Comparison of ENCODE assay signal across 17 cellular contexts in genomic region chr9:126877418-126877817, GRCh38.
"Had no signal": no experiment of that assay in that cellular context is flagged by ENCODE, and none has a peak within 500 bp of the region (broad histone marks: within the 10 kb centered on the region; RNA-seq: fewer than 3 reads in every experiment).

No MANE protein-coding gene starts in this region.

- H3K27ac ChIP-seq: brain microvascular endothelial cell, esophagus squamous epithelium, lower lobe of right lung, SJCRH30, suprapubic skin, WERI-Rb-1 had no signal

- ATAC-seq: activated T-cell treated with anti-CD3 and anti-CD28 coated beads, Interleukin-2, amount 50 U/mL, for 4 hours; left cardiac atrium; lower lobe of right lung; stimulated activated naive CD8-positive, alpha-beta T cell treated with anti-CD3 and anti-CD28 coated beads, Interleukin-15, Interleukin-2, amounts not matched to agents 100 U/mL and 50 U/mL, for 24 hours had no signal

- DNase-seq: activated CD4-positive, alpha-beta T cell treated with anti-CD3 and anti-CD28 coated beads for 48 hours; activated naive CD4-positive, alpha-beta T cell treated with Interleukin-2 at 50 U/mL for 16 hours; activated T-cell treated with anti-CD3 and anti-CD28 coated beads, Interleukin-2, amount 50 U/mL, for 4 hours; amygdala; brain microvascular endothelial cell; dorsolateral prefrontal cortex; esophagus squamous epithelium; foreskin fibroblast; left cardiac atrium; lower lobe of right lung; midbrain; naive B cell; SJCRH30; stimulated activated CD4-positive, alpha-beta T cell treated with anti-CD3 and anti-CD28 coated beads, Interleukin-12 subunit alpha, Interleukin-12 subunit beta, amount 100 ng/mL, for 4 hours; stimulated activated naive CD8-positive, alpha-beta T cell treated with anti-CD3 and anti-CD28 coated beads, Interleukin-15, Interleukin-2, amounts not matched to agents 100 U/mL and 50 U/mL, for 24 hours; WERI-Rb-1 had no signal

- H3K9me3 ChIP-seq: esophagus squamous epithelium, lower lobe of right lung, SJCRH30, suprapubic skin had no signal

- H3K4me3 Mint-ChIP-seq: activated T-cell treated with anti-CD3 and anti-CD28 coated beads, Interleukin-2, amount 50 U/mL, for 4 hours; naive B cell had no signal

- H3K9me3 Mint-ChIP-seq: activated T-cell treated with anti-CD3 and anti-CD28 coated beads, Interleukin-2, amount 50 U/mL, for 4 hours; naive B cell had no signal

- H3K27me3 Mint-ChIP-seq: naive B cell had no signal

- H3K4me3 ChIP-seq: dorsolateral prefrontal cortex, esophagus squamous epithelium, lower lobe of right lung, SJCRH30, suprapubic skin had no signal

- H3K4me1 ChIP-seq: SJCRH30, suprapubic skin had no signal

- H3K27me3 ChIP-seq: brain microvascular endothelial cell, dorsolateral prefrontal cortex, esophagus squamous epithelium, SJCRH30, suprapubic skin had no signal
